Comparison of ENCODE assay signal across 8 cellular contexts in genomic region chr17:28416703-28417311, GRCh38.
A peak's percentile ranks its signal among the peaks of the same experiment; 100 is the strongest.
DNase-seq lines count a peak whose midpoint lies in the region.

No MANE protein-coding gene starts in this region.

- DNase-seq in NCI-H2081 (lab: John Stamatoyannopoulos, UW) (peak; percentile 31 to 48), NCI-H2081 treated with DMSO at 0.1 percent for 48 hours (lab: John Stamatoyannopoulos, UW) (no peak), NAMALWA (ENCODE audit: low spot score) (peak; percentile 80), SKM-1 treated with dmso at 0.1 percent for 144 hours (lab: John Stamatoyannopoulos, UW; ENCODE audit: unreplicated experiment) (peak; percentile 75), astrocyte of the hippocampus (ENCODE audit: low read depth, low spot score) (peak; percentile 67), iPS-NIHi7 (ENCODE audit: extremely low spot score) (peak; percentile 83), T1000 (lab: John Stamatoyannopoulos, UW) (no peak)
- peak; percentile 54 to 56 for DNase-seq in stimulated activated CD4-positive, alpha-beta T cell treated with anti-CD3 and anti-CD28 coated beads, Interleukin-2, amount 100 ng/mL, for 24 hours

Comparison
In these comparisons a context has a peak if more than half of its experiments do, and no peak if none do; other contexts are left out.
1. DNase-seq: peak in NCI-H2081 (2 of 2), NAMALWA (single experiment), SKM-1 treated with dmso at 0.1 percent for 144 hours (single experiment), astrocyte of the hippocampus (single experiment), iPS-NIHi7 (single experiment) and stimulated activated CD4-positive, alpha-beta T cell treated with anti-CD3 and anti-CD28 coated beads, Interleukin-2, amount 100 ng/mL, for 24 hours (2 of 2); none in NCI-H2081 treated with DMSO at 0.1 percent for 48 hours (single experiment) and T1000 (single experiment).